Comparison of ENCODE assay signal across 18 cellular contexts in the genomic region with DNA sequence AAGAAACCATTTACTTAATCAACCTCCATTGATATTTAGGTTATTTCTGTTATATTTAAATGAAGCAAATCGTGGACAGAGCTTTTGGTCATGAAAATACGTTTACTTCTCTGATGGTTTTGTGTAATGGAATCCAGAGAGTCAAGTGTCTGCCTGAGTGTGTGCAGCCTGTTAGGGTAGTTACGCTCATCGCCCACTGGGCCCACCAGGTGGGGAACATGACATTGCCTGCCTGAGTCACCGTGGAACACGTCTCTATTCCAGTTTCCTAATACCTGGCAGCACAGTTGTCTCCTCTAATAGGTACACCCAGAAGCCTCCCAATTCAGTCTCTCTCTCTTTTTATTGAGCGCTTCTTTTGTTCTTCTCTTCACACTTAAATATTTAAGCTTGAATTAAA.
"Had no signal": no experiment of that assay in that cellular context is flagged by ENCODE, and none has a peak within 500 bp of the region (broad histone marks: within the 10 kb centered on the region; RNA-seq: fewer than 3 reads in every experiment).

No MANE protein-coding gene starts in this region.

- H3K36me3 ChIP-seq: gastrocnemius medialis, neutrophil, stomach, thoracic aorta, transverse colon had no signal

- DNase-seq: central memory CD4-positive, alpha-beta T cell; cortex of kidney; dorsolateral prefrontal cortex; effector CD8-positive, alpha-beta T cell; gastrocnemius medialis; left cardiac atrium; mucosa of descending colon; naive thymus-derived CD8-positive, alpha-beta T cell; stimulated activated CD4-positive, alpha-beta T cell treated with anti-CD3 and anti-CD28 coated beads, Interleukin-4, amount 100 ng/mL, for 4 hours; stimulated activated naive CD4-positive, alpha-beta T cell; stomach; substantia nigra; transverse colon had no signal

- H3K4me3 ChIP-seq: dorsolateral prefrontal cortex, gastrocnemius medialis, mucosa of descending colon, skin epidermis, stomach, thoracic aorta, transverse colon had no signal

- H3K27me3 ChIP-seq: dorsolateral prefrontal cortex, gastrocnemius medialis, neutrophil, stomach, transverse colon had no signal

- H3K4me1 ChIP-seq: gastrocnemius medialis, stomach, transverse colon had no signal

- H3K36me3 Mint-ChIP-seq: naive thymus-derived CD8-positive, alpha-beta T cell had no signal

- H3K27ac ChIP-seq: dorsolateral prefrontal cortex, gastrocnemius medialis, neutrophil, skin epidermis, stomach, thoracic aorta, transverse colon had no signal

- H3K4me1 Mint-ChIP-seq: naive thymus-derived CD8-positive, alpha-beta T cell had no signal

- H3K4me3 Mint-ChIP-seq: naive thymus-derived CD8-positive, alpha-beta T cell had no signal

- ATAC-seq: esophagus mucosa; gastrocnemius medialis; left cardiac atrium; mucosa of descending colon; naive thymus-derived CD8-positive, alpha-beta T cell; sciatic nerve had no signal

- H3K27ac Mint-ChIP-seq: naive thymus-derived CD8-positive, alpha-beta T cell had no signal

- H3K9me3 ChIP-seq: gastrocnemius medialis, mucosa of descending colon, neutrophil, stomach, thoracic aorta, transverse colon had no signal
